13 cellular contexts compared by ENCODE assay signal in the genomic region with DNA sequence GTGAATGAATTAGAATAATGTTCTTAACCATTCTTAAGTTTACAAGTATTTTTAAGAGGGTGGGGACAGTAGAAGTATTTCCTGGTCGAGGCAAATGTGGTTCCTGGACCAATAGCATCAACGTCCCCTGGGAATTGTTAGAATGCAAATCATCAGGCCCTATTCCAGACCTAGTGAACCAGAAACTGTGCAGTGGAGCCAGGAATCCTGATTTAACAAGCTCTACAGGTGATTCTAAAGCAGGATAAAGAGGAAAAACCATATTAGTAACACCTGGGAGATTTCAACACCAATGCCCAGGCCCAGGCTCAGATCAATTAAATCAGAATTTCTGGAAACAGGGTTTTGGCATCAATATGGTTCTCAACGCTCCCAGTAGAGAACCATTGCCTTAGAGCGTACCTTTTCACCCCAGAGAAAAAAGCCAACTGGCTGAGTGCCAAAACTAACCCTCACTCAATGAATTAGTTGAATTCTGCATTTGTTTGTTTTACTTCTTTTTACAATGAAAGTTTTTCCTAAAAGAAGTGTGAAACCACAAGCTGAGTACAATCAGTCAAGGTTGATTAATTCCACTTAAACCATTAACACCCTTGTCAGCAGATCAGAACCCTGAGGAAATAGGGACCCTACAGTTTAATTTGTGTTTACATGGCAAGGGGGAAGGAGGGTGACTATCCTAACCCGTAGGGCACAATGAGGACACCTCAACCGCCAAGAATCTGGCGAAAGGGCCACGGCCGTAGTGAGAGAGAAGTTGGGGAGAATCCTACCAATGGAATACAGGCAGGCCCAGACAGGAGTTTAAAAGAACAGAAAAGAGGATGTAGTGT. TPM values are rescaled to one million over a fixed set of nuclear protein-coding genes. Genes with fewer than 3 reads are reported as not detected.
DNase-seq lines count a peak whose midpoint lies in the region; ATAC-seq and TF ChIP-seq lines count a peak whose summit lies in the region.
"Had no signal": no experiment of that assay in that cellular context is flagged by ENCODE, and none has a peak within 500 bp of the region (broad histone marks: within the 10 kb centered on the region; RNA-seq: fewer than 3 reads in every experiment).

No MANE protein-coding gene starts in this region.

- DNase-seq in HCT116 (ENCODE audit: low read depth, low spot score) (no peak), NCI-H748 treated with DMSO at 0.1 percent for 48 hours (lab: John Stamatoyannopoulos, UW) (peak; percentile 39), left lobe of liver (ENCODE audit: low spot score) (peak; percentile 54), CD14-positive monocyte (ENCODE audit: low spot score) (no peak), BE2C (no peak), SIG-M5 treated with dmso at 0.1 percent for 504 hours (lab: John Stamatoyannopoulos, UW; ENCODE audit: unreplicated experiment) (no peak), testis (no peak)
- DNase-seq: activated T-cell treated with anti-CD3 and anti-CD28 coated beads, Interleukin-2, amount 50 U/mL, for 1 hour; GOT3; NCI-H226 had no signal

- H3K4me2 ChIP-seq in HCT116 (ENCODE audit: low read length), result no peak overlapping the region

- no peak overlapping the region for H3K27ac Mint-ChIP-seq in CD14-positive monocyte
- H3K27ac Mint-ChIP-seq: stimulated activated naive CD8-positive, alpha-beta T cell treated with anti-CD3 and anti-CD28 coated beads, Interleukin-15, Interleukin-2, amounts not matched to agents 100 ng/mL and 50 ng/mL, for 24 hours had no signal

- RAD21 ChIA-PET in HCT116 (lab: Charles Lee; ENCODE audit: low non-redundant PET in 1 of 2, low total read pairs in 2 of 2, uncharacterized antibody in 2 of 2, unreplicated experiment in 2 of 2), result no interaction called here

- peaks cover 2% of the 10 kb centered on the region for H3K4me1 Mint-ChIP-seq in CD14-positive monocyte

- TF ChIP-seq CTCF in HCT116 (IDR thresholded peaks at IDR 0.05 in 2 of 3, conservative IDR thresholded peaks at IDR 0.05 in 1 of 3; ENCODE audit: borderline replicate concordance in 1 of 3, insufficient read depth in 1 of 3, low read depth in 2 of 3, low read length in 2 of 3), result no peak
- no peak for TF ChIP-seq CTCF in CD14-positive monocyte (IDR thresholded peaks at IDR 0.05)
- no peak for TF ChIP-seq CTCF in BE2C (IDR thresholded peaks at IDR 0.05; ENCODE audit: low read depth, low read length)
- no peak for TF ChIP-seq CTCF in testis (IDR thresholded peaks at IDR 0.05)

- H3K9me3 ChIP-seq in HCT116 (ENCODE audit: control insufficient read depth in 1 of 2, insufficient read depth in 1 of 2, low read depth in 1 of 2, low read length in 2 of 2) (no peaks in the 10 kb centered on the region), BE2C (no peaks in the 10 kb centered on the region), testis (no peaks in the 10 kb centered on the region)

- no peaks in the 10 kb centered on the region for H3K36me3 Mint-ChIP-seq in CD14-positive monocyte

- intact Hi-C loops in HCT116 (cut with micrococcal nuclease) (no loop called here), CD14-positive monocyte (cut with micrococcal nuclease) (no loop called here), testis (cut with DNase I; ENCODE audit: low total_unique reads) (no loop called here)

- H4K20me1 ChIP-seq in HCT116 (ENCODE audit: insufficient read depth), result no peaks in the 10 kb centered on the region

- no TSS peak for BruUV-seq in HCT116 (replicated peaks; lab: Mats Ljungman, UMichigan)

- no peaks in the 10 kb centered on the region for H3K79me2 ChIP-seq in HCT116 (ENCODE audit: insufficient read depth, low read length)

- CTCF ChIA-PET in HCT116 (lab: Charles Lee), result no interaction called here

- ATAC-seq in GM18867 (IDR thresholded peaks at IDR 0.05; ENCODE audit: unreplicated experiment) (peak; percentile 84), HCT116 (no peak), left lobe of liver (peak; percentile 55)

- no peak overlapping the region for H3K4me3 Mint-ChIP-seq in CD14-positive monocyte
- H3K4me3 Mint-ChIP-seq: stimulated activated naive CD8-positive, alpha-beta T cell treated with anti-CD3 and anti-CD28 coated beads, Interleukin-15, Interleukin-2, amounts not matched to agents 100 ng/mL and 50 ng/mL, for 24 hours had no signal

- H3K4me1 ChIP-seq in HCT116 (ENCODE audit: control insufficient read depth in 1 of 2, insufficient read depth in 2 of 2, low read length in 2 of 2), result peaks cover 3 to 9% of the 10 kb centered on the region in 2 experiments; a peak in 2 of 4 replicates
- no peaks in the 10 kb centered on the region for H3K4me1 ChIP-seq in BE2C
- H3K4me1 ChIP-seq in testis, result no peaks in the 10 kb centered on the region

- POLR2A ChIA-PET in HCT116 (lab: Charles Lee), result no interaction called here

- H3K36me3 ChIP-seq in HCT116 (ENCODE audit: control insufficient read depth in 1 of 2, insufficient read depth in 2 of 2, low read length in 2 of 2), result no peaks in the 10 kb centered on the region
- H3K36me3 ChIP-seq in BE2C, result no peaks in the 10 kb centered on the region
- no peaks in the 10 kb centered on the region for H3K36me3 ChIP-seq in testis (ENCODE audit: low read depth, missing control alignments)
- H3K36me3 ChIP-seq: cardiac muscle cell had no signal

- H3K27me3 ChIP-seq in HCT116 (ENCODE audit: insufficient read depth, low read length) (no peaks in the 10 kb centered on the region), BE2C (no peaks in the 10 kb centered on the region), testis (no peaks in the 10 kb centered on the region)

- peak overlapping the region; percentile 49 for H2AFZ ChIP-seq in HCT116 (ENCODE audit: low read depth, low read length, poor library complexity, severe bottlenecking)

- TF ChIP-seq RAD21 in HCT116 (IDR thresholded peaks at IDR 0.05; ENCODE audit: low read depth), result no peak

- TF ChIP-seq POLR2A in HCT116 (IDR thresholded peaks at IDR 0.05; ENCODE audit: borderline replicate concordance, extremely low read depth, insufficient read depth, insufficient read length) (no peak), testis (IDR thresholded peaks at IDR 0.05) (no peak)

- peaks cover 0 to 3% (median 1%) of the 10 kb centered on the region in 7 donors for H3K9me3 Mint-ChIP-seq in CD14-positive monocyte

- no peak overlapping the region for H3K9ac ChIP-seq in HCT116 (ENCODE audit: low read length)

- H3K4me3 ChIP-seq in HCT116 (replicated peaks in 1 of 2; ENCODE audit: low read depth in 1 of 2, low read length in 2 of 2) (no peak overlapping the region), BE2C (ENCODE audit: low read depth, low read length) (no peak overlapping the region), testis (no peak overlapping the region)
- H3K4me3 ChIP-seq: cardiac muscle cell had no signal

- no peaks in the 10 kb centered on the region for H3K9me2 ChIP-seq in HCT116 (ENCODE audit: insufficient read depth)

- WGBS in testis, 2 donors, result 60 to 64% methylated on average over 9 of the region's 9 CpGs

- H3K27ac ChIP-seq in HCT116 (ENCODE audit: low read depth, low read length) (no peak overlapping the region), testis (no peak overlapping the region)
- H3K27ac ChIP-seq: cardiac muscle cell had no signal

- peaks cover 1 to 4% (median 3%) of the 10 kb centered on the region in 3 donors for H3K27me3 Mint-ChIP-seq in CD14-positive monocyte (ENCODE audit: low read depth in 3 of 3)

TF ChIP-seq in HCT116, 20 proteins besides CTCF, POLR2A, EP300 and RAD21:
- TF ChIP-seq SP1 (IDR thresholded peaks at IDR 0.05; ENCODE audit: low read depth) (no peak), SRF (IDR thresholded peaks at IDR 0.05; ENCODE audit: low read depth) (no peak), FOSL1 (IDR thresholded peaks at IDR 0.05; ENCODE audit: low read depth) (no peak), YY1 (IDR thresholded peaks at IDR 0.05; ENCODE audit: extremely low read depth, insufficient replicate concordance, low read depth, low read length) (no peak), EZH2 (IDR thresholded peaks at IDR 0.05) (no peak), EZH2phosphoT487 (IDR thresholded peaks at IDR 0.05; ENCODE audit: borderline replicate concordance) (no peak)

RNA-seq across cellular contexts. Expression of a gene that starts 34.9 kb away (rescaled TPM):
- total RNA-seq in HCT116 (2021; ENCODE audit: unreplicated experiment) (123 TPM), left lobe of liver (118 TPM), testis (10 to 100 TPM; 39.6 to 83.5 TPM)
- polyA plus RNA-seq in HCT116 (2012), result 47.5 and 61.8 TPM in 2 replicates
- polyA plus RNA-seq in CD14-positive monocyte (100 to 1,000 TPM in 1 of 2 donors, 10 to 100 TPM in 1; 73.4 to 106 TPM), testis (ENCODE audit: insufficient read depth, low read depth, low replicate concordance) (74.9 TPM)
- 22.5 TPM for polyA plus RNA-seq in BE2C (2012; ENCODE audit: insufficient read depth, insufficient read length, low read depth)

Comparison
In these comparisons a context has a peak if more than half of its experiments do, and no peak if none do; other contexts are left out.
1. DNase-seq: peak in NCI-H748 treated with DMSO at 0.1 percent for 48 hours (single experiment) and left lobe of liver (single experiment); none in HCT116 (single experiment), CD14-positive monocyte (single experiment), BE2C (single experiment), SIG-M5 treated with dmso at 0.1 percent for 504 hours (single experiment) and testis (single experiment).